ENCODE assay signal across 9 cellular contexts in the genomic region with DNA sequence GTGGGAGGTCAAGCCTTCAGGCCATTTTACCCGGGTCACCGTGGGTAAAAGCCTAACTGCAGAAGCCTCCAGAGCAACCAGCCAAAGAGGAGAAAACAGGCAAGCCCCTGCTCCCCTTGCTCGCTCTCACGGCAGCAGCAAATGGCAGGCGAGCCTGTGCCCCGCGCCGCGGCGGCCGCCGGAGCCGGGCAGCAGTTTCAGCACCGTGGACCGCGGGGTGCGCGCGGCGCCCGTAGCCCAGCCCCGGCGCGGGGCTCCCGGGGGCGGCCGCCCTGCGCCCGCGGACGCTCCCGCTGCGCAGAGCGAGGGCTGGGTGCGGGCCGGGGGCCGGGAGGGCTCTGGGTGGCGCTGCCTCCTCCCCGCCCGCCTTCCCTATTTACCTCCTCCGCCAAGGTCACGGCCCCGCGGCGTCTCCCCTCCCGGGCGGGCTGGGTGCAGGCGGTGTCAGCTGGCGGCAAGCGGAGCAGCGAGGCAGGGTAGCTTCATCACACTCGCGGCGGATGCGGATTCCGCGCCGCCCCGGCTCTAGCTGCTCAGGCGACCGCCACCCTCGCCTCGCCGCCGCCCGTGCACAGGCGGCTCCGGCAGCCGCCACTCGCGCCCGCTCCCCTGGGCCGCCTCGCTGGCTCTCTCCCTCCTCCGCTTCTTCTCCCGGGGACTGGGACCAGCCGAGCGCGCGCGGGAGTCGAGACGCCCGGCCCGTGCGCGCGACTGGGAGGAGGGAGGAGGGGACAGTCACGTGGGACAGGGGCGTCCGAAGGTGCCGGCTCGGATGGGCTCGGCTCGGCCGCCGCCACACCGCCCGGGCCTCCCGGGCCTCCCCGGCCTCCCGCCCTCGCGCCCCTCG. TPM values are rescaled to one million over a fixed set of nuclear protein-coding genes. Genes with fewer than 3 reads are reported as not detected.
A peak's percentile ranks its signal among the peaks of the same experiment; 100 is the strongest.
DNase-seq lines count a peak whose midpoint lies in the region; ATAC-seq and TF ChIP-seq lines count a peak whose summit lies in the region.
"Had no signal": no experiment of that assay in that cellular context is flagged by ENCODE, and none has a peak within 500 bp of the region (broad histone marks: within the 10 kb centered on the region; RNA-seq: fewer than 3 reads in every experiment).

A gene (minus strand): TSS at position 687 of the 847 bp plus-strand sequence.

- H3K27ac Mint-ChIP-seq in IgD-negative memory B cell (peak within 1 kb of the TSS in 1 of 3 donors; percentile 74), T-cell (no peak within 1 kb of the TSS), mesothelial cell of epicardium (no peak within 1 kb of the TSS)

- H3K9me3 ChIP-seq in esophagus (ENCODE audit: control insufficient read depth in 2 of 2, insufficient read depth in 1 of 2, low read depth in 1 of 2, low read length in 1 of 2): no peaks in the 10 kb centered on the region
- no peaks in the 10 kb centered on the region for H3K9me3 ChIP-seq in transverse colon

- in situ Hi-C loops in transverse colon (cut with MboI; ENCODE audit: low pct_ligation_motif_present in 1 of 4, low pct_unique_long_range_greater_than_20kb in 1 of 4, low sequenced_read_pairs in 3 of 4): no loop called here

- TF ChIP-seq CTCF in mesothelial cell of epicardium (IDR thresholded peaks at IDR 0.05; ENCODE audit: unreplicated experiment) (no peak), transverse colon (IDR thresholded peaks at IDR 0.05) (no peak)

- H3K4me1 ChIP-seq in esophagus (ENCODE audit: control insufficient read depth in 2 of 2, insufficient read depth in 2 of 2, low read length in 1 of 2) (peaks cover 2 to 11% of the 10 kb centered on the region in 2 donors), transverse colon (peaks cover 0 to 13% (median 5%) of the 10 kb centered on the region in 4 donors)

- H3K27me3 Mint-ChIP-seq in IgD-negative memory B cell: peaks cover 29% of the 10 kb centered on the region
- peaks cover 51% of the 10 kb centered on the region in 2 donors for H3K27me3 Mint-ChIP-seq in T-cell
- peaks cover 74% of the 10 kb centered on the region for H3K27me3 Mint-ChIP-seq in mesothelial cell of epicardium (ENCODE audit: low read depth)

- H3K4me1 Mint-ChIP-seq in IgD-negative memory B cell: peaks cover 2 to 10% (median 5%) of the 10 kb centered on the region in 3 donors
- H3K4me1 Mint-ChIP-seq in T-cell: peaks cover 0 to 11% (median 8%) of the 10 kb centered on the region in 3 donors
- H3K4me1 Mint-ChIP-seq in mesothelial cell of epicardium: peaks cover 8% of the 10 kb centered on the region

- CTCF ChIA-PET in T-cell (lab: Charles Lee): no interaction called here

- WGBS in esophagus, 2 donors: 1 to 2% methylated on average over 51 to 105 of the region's 105 CpGs
- 1% methylated on average over 23 of the region's 105 CpGs; no CpG with 5 or more reads in 1 of the 2 donors for WGBS in transverse colon (ENCODE audit: low coverage in 1 of 2), 2 donors

- DNase-seq in ELF-1 (ENCODE audit: low read depth, low spot score) (peak; percentile 59), T-cell (no peak), mesothelial cell of epicardium (ENCODE audit: low spot score in 2 of 2, unreplicated experiment in 2 of 2) (peak; percentile 63 to 79), transverse colon (peak; percentile 20)
- DNase-seq in stimulated activated naive CD4-positive, alpha-beta T cell treated with Interleukin-2 at 50 U/mL for 16 hours (lab: John Stamatoyannopoulos, UW): no peak

- no peaks in the 10 kb centered on the region for H3K36me3 ChIP-seq in esophagus (ENCODE audit: control insufficient read depth in 2 of 2, insufficient read depth in 2 of 2, low read length in 1 of 2)
- H3K36me3 ChIP-seq in transverse colon: no peaks in the 10 kb centered on the region

- H3K27ac ChIP-seq in esophagus (ENCODE audit: low read depth in 2 of 2, low read length in 1 of 2) (no peak within 1 kb of the TSS), transverse colon (no peak within 1 kb of the TSS)

- TF ChIP-seq EP300 in transverse colon (IDR thresholded peaks at IDR 0.05; ENCODE audit: low read depth): no peak

- H3K36me3 Mint-ChIP-seq in IgD-negative memory B cell (peaks cover 1% of the 10 kb centered on the region), T-cell (no peaks in the 10 kb centered on the region), mesothelial cell of epicardium (no peaks in the 10 kb centered on the region)

- peak within 1 kb of the TSS; percentile 59 to 95 (median 89) for H3K4me3 Mint-ChIP-seq in IgD-negative memory B cell
- peak within 1 kb of the TSS in 2 of 3 donors; percentile 49 to 53 for H3K4me3 Mint-ChIP-seq in T-cell
- H3K4me3 Mint-ChIP-seq in mesothelial cell of epicardium: peak within 1 kb of the TSS; percentile 75

- ATAC-seq in GM21576 (IDR thresholded peaks at IDR 0.05; ENCODE audit: unreplicated experiment): peak; percentile 62
- no peak for ATAC-seq in T-cell (replicated peaks in 1 of 4)

- H3K9me3 Mint-ChIP-seq in IgD-negative memory B cell (no peaks in the 10 kb centered on the region), T-cell (no peaks in the 10 kb centered on the region), mesothelial cell of epicardium (no peaks in the 10 kb centered on the region)

- intact Hi-C loops in transverse colon (cut with DNase I; ENCODE audit: low total_unique reads): no loop called here

- H3K4me3 ChIP-seq in esophagus (ENCODE audit: low read depth in 1 of 2, low read length in 2 of 2) (peak within 1 kb of the TSS; percentile 47 to 49), transverse colon (peak within 1 kb of the TSS; percentile 19 to 60 (median 32))

- no peak for TF ChIP-seq POLR2A in transverse colon (IDR thresholded peaks at IDR 0.05)

- POLR2A ChIA-PET in T-cell (lab: Charles Lee): no interaction called here

- H3K27me3 ChIP-seq in esophagus (ENCODE audit: control insufficient read depth in 1 of 2, insufficient read depth in 2 of 2, low read length in 2 of 2) (peaks cover 4 to 5% of the 10 kb centered on the region in 2 donors), transverse colon (peaks cover 59% of the 10 kb centered on the region)

RNA-seq across cellular contexts. Expression of the gene that starts here (rescaled TPM):
- 0.54 TPM for polyA plus RNA-seq in IgD-negative memory B cell
- total RNA-seq in T-cell: not detected
- polyA plus RNA-seq in esophagus: under 1 TPM in 1 of 2 donors, not detected in 1; 0.02 TPM
- 1.6 to 2.4 TPM (median 1.9 TPM) in 3 replicates for total RNA-seq in mesothelial cell of epicardium
- 1 to 10 TPM in 2 of 4 donors, not detected in 2; 1.5 to 2.0 TPM for total RNA-seq in transverse colon
- total RNA-seq: activated CD8-positive, alpha-beta memory T cell treated with anti-CD3 and anti-CD28 coated beads for 36 hours had no signal

Comparison
In these comparisons a context has a peak if more than half of its experiments do, and no peak if none do; other contexts are left out.
1. DNase-seq: peak in ELF-1 (single experiment), mesothelial cell of epicardium (2 of 2) and transverse colon (single experiment); none in T-cell (0 of 34) and stimulated activated naive CD4-positive, alpha-beta T cell treated with Interleukin-2 at 50 U/mL for 16 hours (single experiment).
2. Peak in every context shown above with its lines, with median percentiles within 50 percentile points of each other: H3K4me3 Mint-ChIP-seq.